10 cellular contexts compared by ENCODE assay signal in the genomic region with DNA sequence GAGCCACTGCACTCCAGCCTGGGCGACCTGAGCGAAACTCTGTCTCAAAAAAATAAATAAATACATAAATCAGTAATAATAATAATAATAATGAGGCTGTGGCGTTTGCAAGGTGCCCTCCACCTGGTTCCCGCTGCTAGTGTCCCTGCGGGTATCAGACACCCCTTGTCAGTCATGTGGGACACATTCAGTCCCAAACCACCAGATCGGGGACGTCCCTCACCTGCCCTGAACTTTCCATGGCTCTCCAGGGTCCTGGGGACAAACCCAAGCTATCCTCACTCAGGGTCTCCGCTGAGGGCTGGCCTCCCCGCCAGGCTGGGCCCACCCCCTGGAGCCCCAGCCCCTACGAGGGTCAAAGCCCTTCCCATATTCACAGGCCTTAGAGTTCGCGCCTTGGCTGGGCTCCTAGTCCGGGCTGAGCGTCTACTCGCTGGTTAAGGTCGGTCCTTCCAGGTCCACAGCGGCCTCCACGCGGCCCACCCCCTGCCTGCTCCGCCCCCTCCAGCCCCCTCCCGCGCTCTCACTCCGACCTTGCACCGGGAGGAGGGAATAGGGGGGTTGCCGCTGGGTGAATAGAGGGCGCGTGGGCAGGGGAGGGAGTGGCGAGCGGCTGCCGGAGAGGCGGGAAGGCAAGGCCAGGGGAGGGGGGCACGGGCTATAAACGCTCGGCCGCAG. TPM values are rescaled to one million over a fixed set of nuclear protein-coding genes. Genes with fewer than 3 reads are reported as not detected.
DNase-seq lines count a peak whose midpoint lies in the region; ATAC-seq and TF ChIP-seq lines count a peak whose summit lies in the region.
"Had no signal": no experiment of that assay in that cellular context is flagged by ENCODE, and none has a peak within 500 bp of the region (broad histone marks: within the 10 kb centered on the region; RNA-seq: fewer than 3 reads in every experiment).

No MANE protein-coding gene starts in this region.

- H3K9me3 ChIP-seq in BLaER1 (no peaks in the 10 kb centered on the region), neural cell (ENCODE audit: low read length) (no peaks in the 10 kb centered on the region)

- TF ChIP-seq RAD21 in neural cell (conservative IDR thresholded peaks at IDR 0.05) = no peak

- peak overlapping the region; percentile 78 for H3K4me2 ChIP-seq in BLaER1
- H3K4me2 ChIP-seq in neural cell (ENCODE audit: low read length) = no peak overlapping the region

- H4K20me1 ChIP-seq in BLaER1 = peaks cover 34% of the 10 kb centered on the region
- H4K20me1 ChIP-seq in neural cell (ENCODE audit: insufficient read depth) = no peaks in the 10 kb centered on the region

- no peak overlapping the region for H3K9ac ChIP-seq in BLaER1
- H3K9ac ChIP-seq in neural cell (ENCODE audit: low read length) = no peak overlapping the region

- H3F3A ChIP-seq in neural cell (ENCODE audit: insufficient read depth, low read length, poor library complexity, severe bottlenecking) = no peaks in the 10 kb centered on the region

- peaks cover 41% of the 10 kb centered on the region for H3K4me1 ChIP-seq in BLaER1

- no peaks in the 10 kb centered on the region for H3K27me3 Mint-ChIP-seq in activated T-helper 17 cell treated with anti-CD3 and anti-CD28 coated beads, Interleukin-2, amount 50 U/mL, for 72 hours

- peaks cover 7% of the 10 kb centered on the region for H3K79me2 ChIP-seq in neural cell (replicated peaks; ENCODE audit: insufficient read depth, low read length)

- peaks cover 15% of the 10 kb centered on the region for H3K36me3 Mint-ChIP-seq in activated T-helper 17 cell treated with anti-CD3 and anti-CD28 coated beads, Interleukin-2, amount 50 U/mL, for 72 hours (ENCODE audit: low read depth)

- no peaks in the 10 kb centered on the region for H3K9me2 ChIP-seq in neural cell (ENCODE audit: insufficient read depth, low read length)

- H3K27ac Mint-ChIP-seq in activated T-helper 17 cell treated with anti-CD3 and anti-CD28 coated beads, Interleukin-2, amount 50 U/mL, for 72 hours = no peak overlapping the region

- ATAC-seq in activated T-helper 17 cell treated with anti-CD3 and anti-CD28 coated beads, Interleukin-2, amount 50 U/mL, for 72 hours (replicated peaks) = no peak
- ATAC-seq in HG03520 (IDR thresholded peaks at IDR 0.05; ENCODE audit: unreplicated experiment) (no peak), HG03280 (IDR thresholded peaks at IDR 0.05; ENCODE audit: unreplicated experiment) (no peak), HG02973 (IDR thresholded peaks at IDR 0.05; ENCODE audit: unreplicated experiment) (no peak)

- peak overlapping the region; percentile 45 for H3K4me3 Mint-ChIP-seq in activated T-helper 17 cell treated with anti-CD3 and anti-CD28 coated beads, Interleukin-2, amount 50 U/mL, for 72 hours

- H3K9me3 Mint-ChIP-seq in activated T-helper 17 cell treated with anti-CD3 and anti-CD28 coated beads, Interleukin-2, amount 50 U/mL, for 72 hours = no peaks in the 10 kb centered on the region

- no peak for TF ChIP-seq EP300 in neural cell (conservative IDR thresholded peaks at IDR 0.05; ENCODE audit: poor library complexity, severe bottlenecking)

- peak overlapping the region; percentile 60 for H3K4me3 ChIP-seq in BLaER1
- 0 out of 2 replicates have a peak overlapping the region, but pooled peaks have one; percentile 3 for H3K4me3 ChIP-seq in HFF-Myc (replicated peaks; ENCODE audit: low read depth, low read length)
- H3K4me3 ChIP-seq in neural cell (ENCODE audit: low read length) = peak overlapping the region; percentile 61

- no peaks in the 10 kb centered on the region for H3K4me1 Mint-ChIP-seq in activated T-helper 17 cell treated with anti-CD3 and anti-CD28 coated beads, Interleukin-2, amount 50 U/mL, for 72 hours

- DNase-seq in HFF-Myc (ENCODE audit: extremely low read depth, low read depth) = no peak
- DNase-seq in SKM-1 treated with dmso at 0.1 percent for 144 hours (lab: John Stamatoyannopoulos, UW; ENCODE audit: unreplicated experiment) = no peak

- H3K27ac ChIP-seq in BLaER1 (no peak overlapping the region), neural cell (ENCODE audit: low read length) (no peak overlapping the region)

- H3K27me3 ChIP-seq in BLaER1 (peaks cover 72% of the 10 kb centered on the region), neural cell (ENCODE audit: insufficient read depth, low read depth, low read length) (peaks cover 49% of the 10 kb centered on the region)

- TF ChIP-seq CTCF in HFF-Myc (IDR thresholded peaks at IDR 0.05; ENCODE audit: low read depth, low read length, missing control alignments) (no peak), neural cell (IDR thresholded peaks at IDR 0.05; ENCODE audit: poor library complexity, severe bottlenecking) (no peak)

- no peaks in the 10 kb centered on the region for H3K36me3 ChIP-seq in BLaER1
- H3K36me3 ChIP-seq in neural cell (ENCODE audit: insufficient read depth, low read length) = no peaks in the 10 kb centered on the region

- no peak overlapping the region for H2AFZ ChIP-seq in neural cell (ENCODE audit: low read depth, low read length)

TF ChIP-seq in neural cell, 6 proteins besides CTCF, POLR2A, EP300 and RAD21:
- TF ChIP-seq MXI1 (conservative IDR thresholded peaks at IDR 0.05; ENCODE audit: poor library complexity, severe bottlenecking) = no peak
- TF ChIP-seq, protein P1, sequence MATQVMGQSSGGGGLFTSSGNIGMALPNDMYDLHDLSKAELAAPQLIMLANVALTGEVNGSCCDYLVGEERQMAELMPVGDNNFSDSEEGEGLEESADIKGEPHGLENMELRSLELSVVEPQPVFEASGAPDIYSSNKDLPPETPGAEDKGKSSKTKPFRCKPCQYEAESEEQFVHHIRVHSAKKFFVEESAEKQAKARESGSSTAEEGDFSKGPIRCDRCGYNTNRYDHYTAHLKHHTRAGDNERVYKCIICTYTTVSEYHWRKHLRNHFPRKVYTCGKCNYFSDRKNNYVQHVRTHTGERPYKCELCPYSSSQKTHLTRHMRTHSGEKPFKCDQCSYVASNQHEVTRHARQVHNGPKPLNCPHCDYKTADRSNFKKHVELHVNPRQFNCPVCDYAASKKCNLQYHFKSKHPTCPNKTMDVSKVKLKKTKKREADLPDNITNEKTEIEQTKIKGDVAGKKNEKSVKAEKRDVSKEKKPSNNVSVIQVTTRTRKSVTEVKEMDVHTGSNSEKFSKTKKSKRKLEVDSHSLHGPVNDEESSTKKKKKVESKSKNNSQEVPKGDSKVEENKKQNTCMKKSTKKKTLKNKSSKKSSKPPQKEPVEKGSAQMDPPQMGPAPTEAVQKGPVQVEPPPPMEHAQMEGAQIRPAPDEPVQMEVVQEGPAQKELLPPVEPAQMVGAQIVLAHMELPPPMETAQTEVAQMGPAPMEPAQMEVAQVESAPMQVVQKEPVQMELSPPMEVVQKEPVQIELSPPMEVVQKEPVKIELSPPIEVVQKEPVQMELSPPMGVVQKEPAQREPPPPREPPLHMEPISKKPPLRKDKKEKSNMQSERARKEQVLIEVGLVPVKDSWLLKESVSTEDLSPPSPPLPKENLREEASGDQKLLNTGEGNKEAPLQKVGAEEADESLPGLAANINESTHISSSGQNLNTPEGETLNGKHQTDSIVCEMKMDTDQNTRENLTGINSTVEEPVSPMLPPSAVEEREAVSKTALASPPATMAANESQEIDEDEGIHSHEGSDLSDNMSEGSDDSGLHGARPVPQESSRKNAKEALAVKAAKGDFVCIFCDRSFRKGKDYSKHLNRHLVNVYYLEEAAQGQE (IDR thresholded peaks at IDR 0.05; ENCODE audit: borderline replicate concordance) = no peak
- no peak for TF ChIP-seq SMC3 (conservative IDR thresholded peaks at IDR 0.05; ENCODE audit: poor library complexity)
- TF ChIP-seq EZH2 (IDR thresholded peaks at IDR 0.05; ENCODE audit: borderline replicate concordance, insufficient read depth, low read length, poor library complexity, severe bottlenecking) = no peak
- no peak for TF ChIP-seq POLR2AphosphoS5 (IDR thresholded peaks at IDR 0.05)
- TF ChIP-seq TAF1 (IDR thresholded peaks at IDR 0.05; ENCODE audit: low read depth) = no peak

RNA-seq across cellular contexts. Expression of a gene that starts 0.3 kb away (rescaled TPM):
- total RNA-seq in activated T-helper 17 cell treated with anti-CD3 and anti-CD28 coated beads, Interleukin-2, amount 50 U/mL, for 72 hours = 10 to 100 TPM; 17.5 to 53.1 TPM
- polyA plus RNA-seq in neural cell = 0.76 and 5.4 TPM in 2 replicates
- polyA minus RNA-seq in neural cell = 1.2 TPM in 1 of 2 replicates, not detected in the other
- polyA plus RNA-seq: keratinocyte had no signal

RNA-seq across cellular contexts. Expression of a gene that starts 3.8 kb away (rescaled TPM):
- total RNA-seq in activated T-helper 17 cell treated with anti-CD3 and anti-CD28 coated beads, Interleukin-2, amount 50 U/mL, for 72 hours = 10 to 100 TPM; 78.5 to 79.3 TPM
- 51.2 and 71.8 TPM in 2 replicates for polyA plus RNA-seq in neural cell
- 41.9 and 44.6 TPM in 2 replicates for polyA minus RNA-seq in neural cell

RNA-seq across cellular contexts. Expression of a gene that starts 9.1 kb away (rescaled TPM):
- total RNA-seq in activated T-helper 17 cell treated with anti-CD3 and anti-CD28 coated beads, Interleukin-2, amount 50 U/mL, for 72 hours = 10 to 100 TPM; 50.3 to 79.3 TPM
- polyA plus RNA-seq in neural cell = 5.7 and 11.4 TPM in 2 replicates
- polyA minus RNA-seq in neural cell = 14.7 and 20.5 TPM in 2 replicates

RNA-seq across cellular contexts. Expression of a gene that starts 23.5 kb away (rescaled TPM):
- not detected for total RNA-seq in activated T-helper 17 cell treated with anti-CD3 and anti-CD28 coated beads, Interleukin-2, amount 50 U/mL, for 72 hours
- not detected in 2 replicates for polyA plus RNA-seq in neural cell
- not detected in 2 replicates for polyA minus RNA-seq in neural cell
- polyA plus RNA-seq: adipose tissue, keratinocyte had no signal

RNA-seq across cellular contexts. Expression of a gene that starts 23.8 kb away (rescaled TPM):
- total RNA-seq in activated T-helper 17 cell treated with anti-CD3 and anti-CD28 coated beads, Interleukin-2, amount 50 U/mL, for 72 hours = 10 to 100 TPM; 60.4 to 64.1 TPM
- 13.3 and 17.0 TPM in 2 replicates for polyA plus RNA-seq in neural cell
- polyA minus RNA-seq in neural cell = 31.1 and 31.2 TPM in 2 replicates

Comparison
In these comparisons a context has a peak if more than half of its experiments do, and no peak if none do; other contexts are left out.
1. H3K4me3 ChIP-seq: peak in every context shown above with its lines; median percentile 61 in neural cell; 60 in BLaER1; 3 in HFF-Myc.